In the genomic region with DNA sequence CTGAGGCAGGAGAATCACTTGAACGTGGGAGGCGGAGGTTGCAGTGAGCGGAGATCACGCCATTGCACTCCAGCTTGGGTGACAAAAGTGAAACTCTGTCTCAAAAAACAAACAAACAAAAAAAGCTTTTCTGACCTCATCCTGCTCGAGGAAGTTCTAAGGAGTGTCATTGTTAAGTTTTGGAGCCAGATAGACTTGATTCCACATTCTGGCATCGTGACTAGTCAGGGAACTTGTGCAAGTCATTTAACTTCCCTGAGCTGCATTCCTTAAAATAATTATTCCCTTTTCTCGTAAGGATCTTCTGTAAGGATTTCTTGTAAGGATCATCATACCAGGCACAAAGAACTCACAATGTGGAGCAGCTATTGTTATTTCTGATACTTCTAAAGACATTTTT, we compare ENCODE assay signal across 14 cellular contexts.
"Had no signal": no experiment of that assay in that cellular context is flagged by ENCODE, and none has a peak within 500 bp of the region (broad histone marks: within the 10 kb centered on the region; RNA-seq: fewer than 3 reads in every experiment).

No MANE protein-coding gene starts in this region.

- H3K9me3 ChIP-seq: lower lobe of right lung, right lobe of liver, testis had no signal

- H3K36me3 ChIP-seq: right lobe of liver had no signal

- H3K4me3 ChIP-seq: lower lobe of right lung, right lobe of liver, testis had no signal

- ATAC-seq: activated CD4-positive, CD25-positive, alpha-beta regulatory T cell treated with anti-CD3 and anti-CD28 coated beads, Interleukin-2, amount 50 U/mL, for 24 hours; left colon; lower lobe of right lung had no signal

- H3K27me3 ChIP-seq: right lobe of liver, testis had no signal

- H3K9me3 Mint-ChIP-seq: activated naive CD8-positive, alpha-beta T cell treated with anti-CD3 and anti-CD28 coated beads, Interleukin-2, amount 10 ng/mL, durations not matched to agents 7 days and 5 days; neural crest cell; stimulated activated naive CD8-positive, alpha-beta T cell treated with anti-CD3 and anti-CD28 coated beads, Interleukin-15, Interleukin-2, amounts not matched to agents 100 ng/mL and 50 ng/mL, for 24 hours had no signal

- H3K4me1 Mint-ChIP-seq: activated naive CD8-positive, alpha-beta T cell treated with anti-CD3 and anti-CD28 coated beads, Interleukin-2, amount 10 ng/mL, durations not matched to agents 7 days and 5 days had no signal

- H3K4me1 ChIP-seq: right lobe of liver had no signal

- DNase-seq: activated CD4-positive, alpha-beta T cell treated with anti-CD3 and anti-CD28 coated beads, Interleukin-2, amount 50 U/mL, for 1 hour; activated naive CD8-positive, alpha-beta T cell treated with anti-CD3 and anti-CD28 coated beads, Interleukin-2, amount 10 ng/mL, durations not matched to agents 7 days and 5 days; anterior cingulate cortex; cortex of kidney; effector memory CD4-positive, alpha-beta T cell; left colon; lower lobe of right lung; midbrain; right lobe of liver; testis had no signal

- H3K36me3 Mint-ChIP-seq: activated naive CD8-positive, alpha-beta T cell treated with anti-CD3 and anti-CD28 coated beads, Interleukin-2, amount 10 ng/mL, durations not matched to agents 7 days and 5 days had no signal

- H3K27me3 Mint-ChIP-seq: activated naive CD8-positive, alpha-beta T cell treated with anti-CD3 and anti-CD28 coated beads, Interleukin-2, amount 10 ng/mL, durations not matched to agents 7 days and 5 days; stimulated activated naive CD8-positive, alpha-beta T cell treated with anti-CD3 and anti-CD28 coated beads, Interleukin-15, Interleukin-2, amounts not matched to agents 100 ng/mL and 50 ng/mL, for 24 hours had no signal

- H3K27ac Mint-ChIP-seq: activated naive CD8-positive, alpha-beta T cell treated with anti-CD3 and anti-CD28 coated beads, Interleukin-2, amount 10 ng/mL, durations not matched to agents 7 days and 5 days; activated T-helper 1 cell treated with anti-CD3 and anti-CD28 coated beads, Interleukin-12 subunit alpha, Interleukin-12 subunit beta, Interleukin-2, Interleukin-4 antibody, amounts not matched to agents 30 ng/mL and 10 ng/mL and 1 ng/mL, durations not matched to agents 14 hours and 24 hours and 36 hours; stimulated activated naive CD8-positive, alpha-beta T cell treated with anti-CD3 and anti-CD28 coated beads, Interleukin-15, Interleukin-2, amounts not matched to agents 100 ng/mL and 50 ng/mL, for 24 hours had no signal

- H3K4me3 Mint-ChIP-seq: activated naive CD8-positive, alpha-beta T cell treated with anti-CD3 and anti-CD28 coated beads, Interleukin-2, amount 10 ng/mL, durations not matched to agents 7 days and 5 days; activated T-helper 1 cell treated with anti-CD3 and anti-CD28 coated beads, Interleukin-12 subunit alpha, Interleukin-12 subunit beta, Interleukin-2, Interleukin-4 antibody, amounts not matched to agents 30 ng/mL and 10 ng/mL and 1 ng/mL, durations not matched to agents 14 hours and 24 hours and 36 hours; neural crest cell; stimulated activated naive CD8-positive, alpha-beta T cell treated with anti-CD3 and anti-CD28 coated beads, Interleukin-15, Interleukin-2, amounts not matched to agents 100 ng/mL and 50 ng/mL, for 24 hours had no signal

- H3K27ac ChIP-seq: lower lobe of right lung, right lobe of liver, testis had no signal
